ENCODE assay signal across 8 cellular contexts in genomic region chr13:33610471-33611015, GRCh38.
DNase-seq lines count a peak whose midpoint lies in the region; TF ChIP-seq lines count a peak whose summit lies in the region.

No MANE protein-coding gene starts in this region.

- no peaks in the 10 kb centered on the region for H3K36me3 Mint-ChIP-seq in glutamatergic neuron (ENCODE audit: unreplicated experiment)

- H3K4me1 Mint-ChIP-seq in glutamatergic neuron (ENCODE audit: low read depth, unreplicated experiment): peaks cover 23% of the 10 kb centered on the region

- no peaks in the 10 kb centered on the region for H3K9me3 ChIP-seq in stomach smooth muscle (ENCODE audit: control insufficient read depth in 2 of 2, low read length in 2 of 2)

- peak; percentile 5 for DNase-seq in Jurkat, Clone E6-1 (ENCODE audit: low read depth, low spot score)
- DNase-seq in activated CD4-positive, alpha-beta T cell treated with anti-CD3 and anti-CD28 coated beads for 48 hours: peak; percentile 71
- DNase-seq in dorsolateral prefrontal cortex (peak; percentile 63 to 82 (median 77)), myocyte (ENCODE audit: low read depth) (peak; percentile 84), glutamatergic neuron (no peak), AML-193 (lab: John Stamatoyannopoulos, UW) (no peak), NCI-H1417 (lab: John Stamatoyannopoulos, UW) (no peak)

- H3K27ac Mint-ChIP-seq in glutamatergic neuron (ENCODE audit: unreplicated experiment): no peak overlapping the region

- H3K27me3 Mint-ChIP-seq in glutamatergic neuron (ENCODE audit: unreplicated experiment): peaks cover 2% of the 10 kb centered on the region

- H3K27ac ChIP-seq in dorsolateral prefrontal cortex (peak overlapping the region; percentile 78 to 99 (median 95)), stomach smooth muscle (ENCODE audit: low read length) (peak overlapping the region; percentile 77)

- H3K4me3 Mint-ChIP-seq in glutamatergic neuron (ENCODE audit: unreplicated experiment): no peak overlapping the region

- intact Hi-C loops in dorsolateral prefrontal cortex (cut with DNase I): loop anchor here (1.0 to 5.0 kb wide), 3 partner anchors 23 to 68 kb away; no protein-coding TSS in a partner anchor

- H3K36me3 ChIP-seq in stomach smooth muscle (ENCODE audit: control insufficient read depth in 2 of 2, insufficient read depth in 2 of 2, low read length in 2 of 2): no peaks in the 10 kb centered on the region

- H3K9ac ChIP-seq in stomach smooth muscle (ENCODE audit: low read length in 2 of 2): peak overlapping the region in 1 of 2 donors; percentile 5

- no peak overlapping the region for H3K4me3 ChIP-seq in Jurkat, Clone E6-1 (ENCODE audit: low read length)
- peak overlapping the region; percentile 9 to 64 (median 45) for H3K4me3 ChIP-seq in dorsolateral prefrontal cortex
- H3K4me3 ChIP-seq in stomach smooth muscle (ENCODE audit: low read length in 2 of 2): peak overlapping the region in 1 of 2 donors; percentile 58

- H3K27me3 ChIP-seq in dorsolateral prefrontal cortex (no peaks in the 10 kb centered on the region), stomach smooth muscle (ENCODE audit: control insufficient read depth in 1 of 2, insufficient read depth in 2 of 2, low read length in 2 of 2) (no peaks in the 10 kb centered on the region)

- H3K9me3 Mint-ChIP-seq in glutamatergic neuron (ENCODE audit: unreplicated experiment): peaks cover 4% of the 10 kb centered on the region

- TF ChIP-seq CTCF in dorsolateral prefrontal cortex (IDR thresholded peaks at IDR 0.05 in 54 of 56, conservative IDR thresholded peaks at IDR 0.05 in 2 of 56; ENCODE audit: low read depth in 1 of 56, partially characterized antibody in 56 of 56) (peak in 20 of 56 donors; percentile 3 to 41 (median 18)), glutamatergic neuron (IDR thresholded peaks at IDR 0.05; ENCODE audit: partially characterized antibody, unreplicated experiment) (no peak)

- H3K4me1 ChIP-seq in stomach smooth muscle (ENCODE audit: control insufficient read depth, insufficient read depth, low read length): peaks cover 26% of the 10 kb centered on the region

Comparison
In these comparisons a context has a peak if more than half of its experiments do, and no peak if none do; other contexts are left out.
1. DNase-seq: peak in Jurkat, Clone E6-1 (single experiment), activated CD4-positive, alpha-beta T cell treated with anti-CD3 and anti-CD28 coated beads for 48 hours (single experiment), dorsolateral prefrontal cortex (10 of 10) and myocyte (single experiment); none in glutamatergic neuron (single experiment), AML-193 (0 of 2) and NCI-H1417 (0 of 3).